21 cellular contexts compared by ENCODE assay signal in the genomic region with DNA sequence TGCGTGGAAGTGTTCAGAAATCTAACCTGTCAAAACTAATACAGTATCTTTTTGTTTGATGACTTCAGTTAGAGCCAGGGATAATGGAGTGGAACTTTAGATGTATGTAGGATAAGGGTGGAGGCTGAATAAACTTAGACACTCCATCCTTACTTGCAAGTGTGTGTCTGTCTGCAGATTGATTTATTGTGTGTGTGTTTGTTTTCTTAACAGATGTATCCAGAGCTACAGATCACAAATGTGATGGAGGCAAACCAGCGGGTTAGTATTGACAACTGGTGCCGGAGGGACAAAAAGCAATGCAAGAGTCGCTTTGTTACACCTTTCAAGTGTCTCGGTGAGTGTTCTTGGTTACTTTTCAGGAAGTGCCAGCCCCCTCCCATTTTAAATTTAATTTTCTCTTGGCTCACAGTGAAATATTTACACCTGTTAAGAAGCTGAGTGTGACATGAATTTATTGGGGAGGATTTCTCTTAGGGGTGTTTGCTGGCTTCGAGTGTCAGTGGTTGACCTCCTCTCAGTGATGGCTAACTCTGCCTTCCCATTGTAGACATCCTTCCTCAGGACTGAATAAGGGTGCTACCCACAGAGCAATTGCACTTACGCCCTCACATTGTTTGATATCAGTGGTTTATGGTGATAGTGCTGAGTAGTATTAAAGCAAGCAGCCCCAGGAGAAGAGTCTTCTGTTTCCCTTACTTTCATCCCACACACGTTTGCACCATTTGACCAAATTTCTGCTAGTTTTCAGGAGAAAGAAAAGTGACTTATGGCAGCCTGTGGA. TPM values are rescaled to one million over a fixed set of nuclear protein-coding genes. Genes with fewer than 3 reads are reported as not detected.
DNase-seq lines count a peak whose midpoint lies in the region; ATAC-seq, FAIRE-seq and TF ChIP-seq lines count a peak whose summit lies in the region.
"Had no signal": no experiment of that assay in that cellular context is flagged by ENCODE, and none has a peak within 500 bp of the region (broad histone marks: within the 10 kb centered on the region; RNA-seq: fewer than 3 reads in every experiment).

No MANE protein-coding gene starts in this region.

- no peak overlapping the region for H2AFZ ChIP-seq in K562 (ENCODE audit: low read depth, low read length)

- H4K20me1 ChIP-seq in K562 (replicated peaks; ENCODE audit: control insufficient read depth, insufficient read depth, low read length), result peaks cover 4% of the 10 kb centered on the region; the same call in 1 of the 2 replicates
- H4K20me1 ChIP-seq: BLaER1 had no signal

- DNase-seq in K562 (ENCODE audit: extremely low read depth in 1 of 4, low spot score in 3 of 4) (no peak), naive B cell (no peak), type B pancreatic cell (ENCODE audit: extremely low spot score, unreplicated experiment) (no peak), NCI-H2171 treated with DMSO at 0.1 percent for 48 hours (lab: John Stamatoyannopoulos, UW) (no peak), RCC 7860 (ENCODE audit: low spot score) (no peak), left ventricle myocardium inferior (no peak)
- DNase-seq: CD4-positive, alpha-beta memory T cell; DND-41; H7; NCI-H1417; NCI-H187; NCI-H2107; NCI-H226; NCI-H510A treated with DMSO at 0.1 percent for 48 hours had no signal

- H3K4me2 ChIP-seq in K562 (ENCODE audit: insufficient read depth, low read length), result no peak overlapping the region
- H3K4me2 ChIP-seq: BLaER1, KMS-11 had no signal

- no peak for TF ChIP-seq RAD21 in K562 (CRISPR knock-in tag; conservative IDR thresholded peaks at IDR 0.05 in 1 of 2, IDR thresholded peaks at IDR 0.05 in 1 of 2)

- CTCF ChIA-PET in K562 (lab: Yijun Ruan, JAX; ENCODE audit: low intra/inter-chr PET ratio), result no interaction called here

- H3K4me3 Mint-ChIP-seq in naive B cell (peak overlapping the region in 1 of 8 donors; percentile 14), type B pancreatic cell (no peak overlapping the region)
- H3K4me3 Mint-ChIP-seq: CD4-positive, alpha-beta memory T cell had no signal

- H3K27ac Mint-ChIP-seq in naive B cell (peak overlapping the region in 4 of 6 donors; percentile 21 to 89 (median 69)), type B pancreatic cell (peak overlapping the region; percentile 13)

- WGBS in K562 (ENCODE audit: insufficient coverage, low coverage, missing lambda C conversion rate), result 83% methylated on average over 8 of the region's 8 CpGs

- H3K4me3 ChIP-seq in K562 (no peak overlapping the region), left ventricle myocardium inferior (no peak overlapping the region)
- H3K4me3 ChIP-seq: BLaER1, GM12878, SJSA1 had no signal

- H3K36me3 ChIP-seq in KOPT-K1 (ENCODE audit: insufficient read depth, low read length) (peaks cover 10% of the 10 kb centered on the region; the same call in 1 of the 2 replicates), K562 (ENCODE audit: control insufficient read depth, insufficient read depth, low read length) (peaks cover 59% of the 10 kb centered on the region), left ventricle myocardium inferior (peaks cover 28% of the 10 kb centered on the region)

- H3K9me1 ChIP-seq in K562 (ENCODE audit: control insufficient read depth, insufficient read depth, low read length), result no peaks in the 10 kb centered on the region

- POLR2A ChIA-PET in K562 (lab: Yijun Ruan, JAX), result interaction anchor here (0.7 kb wide), 1 partner anchor 39 kb away, joined by 3 read pairs; no protein-coding TSS in a partner anchor

- BruUV-seq in K562 (replicated peaks; lab: Mats Ljungman, UMichigan), result no TSS peak

- no peaks in the 10 kb centered on the region for H3K27me3 Mint-ChIP-seq in naive B cell
- no peaks in the 10 kb centered on the region for H3K27me3 Mint-ChIP-seq in type B pancreatic cell
- H3K27me3 Mint-ChIP-seq: CD4-positive, alpha-beta memory T cell had no signal

- H3K4me1 ChIP-seq in K562 (replicated peaks in 1 of 2; ENCODE audit: control insufficient read depth in 2 of 2, insufficient read depth in 2 of 2, low read length in 2 of 2) (no peaks in the 10 kb centered on the region), left ventricle myocardium inferior (peaks cover 19% of the 10 kb centered on the region)
- H3K4me1 ChIP-seq: SJSA1 had no signal

- H3K27ac ChIP-seq in KOPT-K1 (ENCODE audit: low read depth, low read length, poor library complexity, severe bottlenecking) (peak overlapping the region; percentile 67), K562 (ENCODE audit: extremely low read depth, low read depth, low read length) (no peak overlapping the region; the same call in 2 of the 3 replicates), left ventricle myocardium inferior (replicated peaks) (no peak overlapping the region)
- H3K27ac ChIP-seq: BLaER1, KMS-11, SJSA1 had no signal

- H3K36me3 Mint-ChIP-seq in naive B cell, result peaks cover 32 to 33% of the 10 kb centered on the region in 2 donors
- peaks cover 44% of the 10 kb centered on the region for H3K36me3 Mint-ChIP-seq in type B pancreatic cell

- TF ChIP-seq CTCF in K562 (IDR thresholded peaks at IDR 0.05 in 2 of 3, conservative IDR thresholded peaks at IDR 0.05 in 1 of 3; ENCODE audit: insufficient read depth in 2 of 3, low read depth in 1 of 3, low read length in 3 of 3) (no peak), type B pancreatic cell (conservative IDR thresholded peaks at IDR 0.05) (no peak), left ventricle myocardium inferior (IDR thresholded peaks at IDR 0.05; ENCODE audit: borderline replicate concordance) (no peak)

- H3K27me3 ChIP-seq in K562 (ENCODE audit: control insufficient read depth in 2 of 2, insufficient read depth in 2 of 2, low read length in 2 of 2) (no peaks in the 10 kb centered on the region), left ventricle myocardium inferior (ENCODE audit: low read depth) (no peaks in the 10 kb centered on the region)
- H3K27me3 ChIP-seq: BLaER1, SJSA1 had no signal

- intact Hi-C loops in K562 (cut with micrococcal nuclease), result no loop called here
- intact Hi-C loops in left ventricle myocardium inferior (cut with micrococcal nuclease), result no loop called here

- TF ChIP-seq POLR2A in K562 (conservative IDR thresholded peaks at IDR 0.05), result no peak

- in situ Hi-C loops in K562 (cut with MboI), result no loop called here

- no peak for TF ChIP-seq EP300 in K562 (IDR thresholded peaks at IDR 0.05; ENCODE audit: low read length)

- peaks cover 28 to 60% (median 51%) of the 10 kb centered on the region in 3 donors for H3K4me1 Mint-ChIP-seq in naive B cell
- H3K4me1 Mint-ChIP-seq in type B pancreatic cell (ENCODE audit: unreplicated experiment), result peaks cover 23% of the 10 kb centered on the region

- H3K9me3 ChIP-seq in KOPT-K1 (ENCODE audit: insufficient read depth, low read length, poor library complexity, severe bottlenecking) (no peaks in the 10 kb centered on the region), K562 (replicated peaks; ENCODE audit: control insufficient read depth, insufficient read depth, low read depth, low read length) (no peaks in the 10 kb centered on the region), left ventricle myocardium inferior (replicated peaks) (no peaks in the 10 kb centered on the region)
- H3K9me3 ChIP-seq: SJSA1 had no signal

- FAIRE-seq in K562 (lab: Jason Lieb, UNC) (no peak), RCC 7860 (lab: Jason Lieb, UNC) (no peak)
- FAIRE-seq: GM12878, HTR-8/SVneo had no signal

- no peak for ATAC-seq in K562
- no peak for ATAC-seq in naive B cell (ENCODE audit: low read depth in 2 of 2)
- ATAC-seq: GM12878, Right ventricle myocardium inferior had no signal

- H3K9me3 Mint-ChIP-seq in naive B cell (peaks cover 0 to 2% (median 0%) of the 10 kb centered on the region in 7 donors), type B pancreatic cell (no peaks in the 10 kb centered on the region)
- H3K9me3 Mint-ChIP-seq: CD4-positive, alpha-beta memory T cell had no signal

- peaks cover 22% of the 10 kb centered on the region for H3K79me2 ChIP-seq in K562 (ENCODE audit: control insufficient read depth, insufficient read depth, low read length)

- H3K9ac ChIP-seq in K562 (ENCODE audit: insufficient read depth in 1 of 2, low read depth in 2 of 2, low read length in 2 of 2), result no peak overlapping the region
- H3K9ac ChIP-seq: BLaER1, KMS-11 had no signal

RNA-seq across cellular contexts. Expression of a gene that starts 40.8 kb away (rescaled TPM):
- total RNA-seq in K562 (2011; cell fraction: chromatin; rRNA removed; ENCODE audit: low replicate concordance), result 172 and 218 TPM in 2 replicates
- total RNA-seq in K562 (2011; cell fraction: nucleolus; rRNA removed), result 144 and 155 TPM in 2 replicates
- total RNA-seq in K562 (2011; cell fraction: nucleoplasm; rRNA removed), result 223 and 231 TPM in 2 replicates
- total RNA-seq in K562 (2014; rRNA removed) (112 and 119 TPM in 2 replicates), K562 (2014; rRNA removed; fragmentation: Illumina TruSeq; extraction: Trizol) (98.9 and 103 TPM in 2 replicates), K562 (2015; rRNA removed; fragmentation: Illumina TruSeq; extraction: Trizol) (113 and 118 TPM in 2 replicates), K562 (2021) (126 and 138 TPM in 2 replicates), type B pancreatic cell (ENCODE audit: low replicate concordance) (207 and 254 TPM in 2 replicates), left ventricle myocardium inferior (325 TPM)
- polyA plus RNA-seq in K562 (2011; rRNA removed) (96.7 and 123 TPM in 2 replicates), K562 (2014; fragmentation: Illumina TruSeq; extraction: Trizol) (153 and 164 TPM in 2 replicates), K562 (2014; fragmentation: Nextera tagmentation; extraction: Ambion mirVana) (10 to 100 TPM; 17.4 to 20.3 TPM), K562 (2014; rRNA removed) (111 and 116 TPM in 2 replicates), naive B cell (ENCODE audit: low read depth in 6 of 6) (100 to 1,000 TPM; 289 to 343 (median 310) TPM)
- polyA plus RNA-seq in K562 (2011; cell fraction: cytosol; rRNA removed), result 49.3 and 68.5 TPM in 2 replicates
- polyA plus RNA-seq in K562 (2011; cell fraction: nucleus; rRNA removed), result 59.6 and 88.1 TPM in 2 replicates
- 118 and 143 TPM in 2 replicates for polyA plus RNA-seq in K562 (2012)
- polyA minus RNA-seq in K562 (2011; rRNA and poly(A)+ RNA removed), result 107 and 149 TPM in 2 replicates
- polyA minus RNA-seq in K562 (2011; cell fraction: cytosol; rRNA and poly(A)+ RNA removed), result 41.6 and 47.6 TPM in 2 replicates
- polyA minus RNA-seq in K562 (2011; cell fraction: nucleus; rRNA and poly(A)+ RNA removed), result 28.7 and 31.2 TPM in 2 replicates

RNA-seq across cellular contexts. Expression of a gene that starts 49.1 kb away (rescaled TPM):
- 0.23 TPM in 1 of 2 replicates, not detected in the other for total RNA-seq in K562 (2011; cell fraction: chromatin; rRNA removed; ENCODE audit: low replicate concordance)
- not detected in 2 replicates for total RNA-seq in K562 (2011; cell fraction: nucleolus; rRNA removed)
- 0.15 TPM in 1 of 2 replicates, not detected in the other for total RNA-seq in K562 (2011; cell fraction: nucleoplasm; rRNA removed)
- total RNA-seq in K562 (2014; rRNA removed) (not detected in 2 replicates), K562 (2014; rRNA removed; fragmentation: Illumina TruSeq; extraction: Trizol) (not detected in 2 replicates), K562 (2015; rRNA removed; fragmentation: Illumina TruSeq; extraction: Trizol) (not detected in 2 replicates), K562 (2021) (0.20 and 0.36 TPM in 2 replicates), type B pancreatic cell (ENCODE audit: low replicate concordance) (71.7 and 170 TPM in 2 replicates), left ventricle myocardium inferior (1.0 TPM)
- polyA plus RNA-seq in K562 (2011; rRNA removed) (0.01 and 0.08 TPM in 2 replicates), K562 (2014; fragmentation: Illumina TruSeq; extraction: Trizol) (not detected in 2 replicates), K562 (2014; fragmentation: Nextera tagmentation; extraction: Ambion mirVana) (not detected), K562 (2014; rRNA removed) (not detected in 2 replicates), naive B cell (ENCODE audit: low read depth in 6 of 6) (10 to 100 TPM; 13.4 to 38.8 (median 20.0) TPM)
- polyA plus RNA-seq in K562 (2011; cell fraction: cytosol; rRNA removed), result 0.01 and 0.13 TPM in 2 replicates
- 0.14 TPM in 1 of 2 replicates, not detected in the other for polyA plus RNA-seq in K562 (2011; cell fraction: nucleus; rRNA removed)
- 0.04 and 0.15 TPM in 2 replicates for polyA plus RNA-seq in K562 (2012)
- polyA minus RNA-seq in K562 (2011; rRNA and poly(A)+ RNA removed), result not detected in 2 replicates
- not detected in 2 replicates for polyA minus RNA-seq in K562 (2011; cell fraction: cytosol; rRNA and poly(A)+ RNA removed)
- 0.27 TPM in 1 of 2 replicates, not detected in the other for polyA minus RNA-seq in K562 (2011; cell fraction: nucleus; rRNA and poly(A)+ RNA removed)
- total RNA-seq: SJSA1 had no signal

Comparison
In these comparisons a context has a peak if more than half of its experiments do, and no peak if none do; other contexts are left out.
1. RNA of a gene that starts 49.1 kb away (total RNA-seq): 71.7 to 170 TPM in type B pancreatic cell; 1.0 TPM in left ventricle myocardium inferior (single experiment) and 0.15 to 0.36 TPM in K562; every median in the first group is over 10 times any median in the second.